In genomic region chr5:141001466-141001853, GRCh38 we compare ENCODE assay signal across 9 cellular contexts. TPM values are rescaled to one million over a fixed set of nuclear protein-coding genes. Genes with fewer than 3 reads are reported as not detected.
DNase-seq lines count a peak whose midpoint lies in the region; ATAC-seq and TF ChIP-seq lines count a peak whose summit lies in the region.
"Had no signal": no experiment of that assay in that cellular context is flagged by ENCODE, and none has a peak within 500 bp of the region (broad histone marks: within the 10 kb centered on the region; RNA-seq: fewer than 3 reads in every experiment).

No MANE protein-coding gene starts in this region.

- H3K4me3 ChIP-seq in ectodermal cell (ENCODE audit: insufficient read depth, low read depth, low read length) (peak overlapping the region; percentile 31), neural progenitor cell (peak overlapping the region; percentile 53)

- H2AFZ ChIP-seq in neural progenitor cell (replicated peaks): peak overlapping the region; percentile 37

- H4K20me1 ChIP-seq in neural progenitor cell (ENCODE audit: low read depth): peaks cover 41% of the 10 kb centered on the region

- peak overlapping the region; percentile 64 for H3K27ac Mint-ChIP-seq in neural progenitor cell

- peaks cover 54% of the 10 kb centered on the region for H3K4me1 Mint-ChIP-seq in neural progenitor cell

- H3K27me3 ChIP-seq in ectodermal cell (ENCODE audit: control insufficient read depth, insufficient read depth, low read length, poor library complexity, severe bottlenecking): no peaks in the 10 kb centered on the region
- H3K27me3 ChIP-seq in neural progenitor cell: peaks cover 7% of the 10 kb centered on the region

- peak; percentile 22 for DNase-seq in DMS53 treated with DMSO at 0.1 percent for 48 hours (lab: John Stamatoyannopoulos, UW; ENCODE audit: unreplicated experiment)
- peak; percentile 64 for DNase-seq in NCI-H2196 treated with DMSO at 0.1 percent for 48 hours (lab: John Stamatoyannopoulos, UW; ENCODE audit: unreplicated experiment)
- peak; percentile 34 for DNase-seq in neural progenitor cell (ENCODE audit: low spot score)
- no peak for DNase-seq in SKM-1 (lab: John Stamatoyannopoulos, UW; ENCODE audit: unreplicated experiment)
- no peak for DNase-seq in midbrain (lab: John Stamatoyannopoulos, UW)
- DNase-seq in effector CD8-positive, alpha-beta T cell (lab: John Stamatoyannopoulos, UW): no peak
- DNase-seq: SIG-M5 had no signal

- no peak overlapping the region for H3K9ac ChIP-seq in neural progenitor cell

- H3K4me3 Mint-ChIP-seq in neural progenitor cell: peak overlapping the region; percentile 85

- H3K36me3 Mint-ChIP-seq in neural progenitor cell: peaks cover 4% of the 10 kb centered on the region

- H3K36me3 ChIP-seq in ectodermal cell (ENCODE audit: control insufficient read depth, insufficient read depth, low read length) (no peaks in the 10 kb centered on the region), neural progenitor cell (no peaks in the 10 kb centered on the region)

- H3K79me2 ChIP-seq in neural progenitor cell (ENCODE audit: low read depth): no peaks in the 10 kb centered on the region

- no peak for ATAC-seq in HG03571 (IDR thresholded peaks at IDR 0.05; ENCODE audit: unreplicated experiment)

- H3F3A ChIP-seq in neural progenitor cell (ENCODE audit: low read depth): peaks cover 53% of the 10 kb centered on the region

- H3K9me3 Mint-ChIP-seq in neural progenitor cell: no peaks in the 10 kb centered on the region

- H3K27me3 Mint-ChIP-seq in neural progenitor cell (ENCODE audit: insufficient read depth, low read depth): peaks cover 2% of the 10 kb centered on the region

- H3K4me2 ChIP-seq in neural progenitor cell: peak overlapping the region; percentile 84

- TF ChIP-seq CTCF in neural progenitor cell (IDR thresholded peaks at IDR 0.05): no peak

- H3K27ac ChIP-seq in ectodermal cell (ENCODE audit: insufficient read depth, low read depth, low read length, poor library complexity, severe bottlenecking) (peak overlapping the region; percentile 80), neural progenitor cell (peak overlapping the region; percentile 48)

- 2 to 4% methylated on average over 8 to 9 of the region's 9 CpGs for WGBS in ectodermal cell, 2 experiments

- H3K9me3 ChIP-seq in ectodermal cell (ENCODE audit: control insufficient read depth, low read length) (no peaks in the 10 kb centered on the region), neural progenitor cell (ENCODE audit: low read depth) (no peaks in the 10 kb centered on the region)

- H3K4me1 ChIP-seq in ectodermal cell (ENCODE audit: control insufficient read depth, insufficient read depth, low read length) (peaks cover 36% of the 10 kb centered on the region), neural progenitor cell (peaks cover 62% of the 10 kb centered on the region)

RNA-seq across cellular contexts. Expression of gene PCDHAC2, which starts 35.2 kb away (rescaled TPM):
- 3.3 TPM for polyA plus RNA-seq in ectodermal cell (2013, experiment 1 of 4)
- polyA plus RNA-seq in ectodermal cell (2013, experiment 2 of 4): 4.7 TPM
- polyA plus RNA-seq in ectodermal cell (2013, experiment 3 of 4): 2.7 TPM
- polyA plus RNA-seq in ectodermal cell (2013, experiment 4 of 4): 3.0 TPM
- total RNA-seq in neural progenitor cell (ENCODE audit: low replicate concordance): 1.9 and 2.5 TPM in 2 replicates

RNA-seq across cellular contexts. Expression of gene PCDHB1, which starts 49.7 kb away (rescaled TPM):
- 0.13 TPM for polyA plus RNA-seq in ectodermal cell (2013, experiment 1 of 4)
- polyA plus RNA-seq in ectodermal cell (2013, experiment 2 of 4): 0.05 TPM
- 0.11 TPM for polyA plus RNA-seq in ectodermal cell (2013, experiment 3 of 4)
- 0.08 TPM for polyA plus RNA-seq in ectodermal cell (2013, experiment 4 of 4)
- 0.03 and 0.07 TPM in 2 replicates for total RNA-seq in neural progenitor cell (ENCODE audit: low replicate concordance)

Comparison
In these comparisons a context has a peak if more than half of its experiments do, and no peak if none do; other contexts are left out.
1. DNase-seq: peak in DMS53 treated with DMSO at 0.1 percent for 48 hours (single experiment), NCI-H2196 treated with DMSO at 0.1 percent for 48 hours (single experiment) and neural progenitor cell (single experiment); none in SKM-1 (single experiment), midbrain (single experiment) and effector CD8-positive, alpha-beta T cell (single experiment).